Comparison of ENCODE assay signal across 18 cellular contexts in the genomic region with DNA sequence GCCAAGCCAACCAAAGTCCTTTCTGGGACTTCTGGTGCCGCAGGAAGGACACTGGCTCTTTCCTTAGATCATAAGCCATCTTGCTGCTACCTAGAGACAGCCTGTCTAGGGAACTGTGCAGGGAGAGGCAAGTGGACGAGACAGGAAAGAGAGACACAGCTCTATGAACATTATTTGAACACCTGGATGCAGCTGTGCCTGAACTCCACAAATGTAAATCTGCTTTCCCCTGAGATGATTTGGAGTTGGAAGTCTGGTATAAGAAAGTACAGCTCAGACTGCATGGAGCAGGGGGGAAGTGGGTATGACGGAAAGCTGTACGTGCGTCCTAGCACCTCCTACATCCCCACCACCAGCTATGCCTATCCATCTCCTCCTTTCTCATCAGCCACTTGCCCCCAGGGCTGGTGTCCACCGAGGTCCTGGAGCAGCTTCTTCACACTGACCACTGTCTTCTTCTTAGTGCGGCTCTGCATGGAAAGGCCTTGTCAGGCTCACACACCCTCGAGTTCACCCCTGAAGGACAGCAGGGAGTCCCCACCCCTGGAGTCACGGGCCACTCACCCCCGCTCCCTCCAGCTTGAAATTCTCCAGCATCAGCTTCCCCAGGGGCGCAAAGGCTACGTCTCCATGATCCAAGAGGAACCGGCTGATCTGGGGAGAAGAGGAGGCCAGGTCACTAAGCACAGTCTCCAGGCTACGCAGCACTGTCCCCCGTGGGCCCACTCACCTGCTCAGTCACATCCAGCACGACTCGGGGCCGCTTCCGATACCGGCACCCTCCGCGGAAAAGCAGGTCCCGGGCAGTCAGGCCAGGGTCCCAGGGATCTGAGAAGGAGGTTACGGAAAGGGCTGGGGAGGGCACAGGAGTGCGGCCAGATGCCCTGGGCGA. TPM values are rescaled to one million over a fixed set of nuclear protein-coding genes. Genes with fewer than 3 reads are reported as not detected.
A peak's percentile ranks its signal among the peaks of the same experiment; 100 is the strongest.
DNase-seq lines count a peak whose midpoint lies in the region; ATAC-seq, FAIRE-seq and TF ChIP-seq lines count a peak whose summit lies in the region.
"Had no signal": no experiment of that assay in that cellular context is flagged by ENCODE, and none has a peak within 500 bp of the region (broad histone marks: within the 10 kb centered on the region; RNA-seq: fewer than 3 reads in every experiment).

No MANE protein-coding gene starts in this region.

- CTCF ChIA-PET in HepG2 (lab: Yijun Ruan, JAX; ENCODE audit: low intra/inter-chr PET ratio, low total read pairs) = no interaction called here

- TF ChIP-seq RAD21 in HepG2 (CRISPR knock-in tag; IDR thresholded peaks at IDR 0.05) = no peak

- FAIRE-seq in HepG2 (lab: Jason Lieb, UNC) (no peak), bronchial epithelial cell (lab: Jason Lieb, UNC) (peak; percentile 7)
- FAIRE-seq: RCC 7860 had no signal

- POLR2A ChIA-PET in HepG2 (lab: Yijun Ruan, JAX) = no interaction called here

- H3K9me3 ChIP-seq in HepG2 (ENCODE audit: low read length) (no peaks in the 10 kb centered on the region), right lobe of liver (no peaks in the 10 kb centered on the region), hepatocyte (ENCODE audit: low read depth) (no peaks in the 10 kb centered on the region)

- no peak overlapping the region for H3K9ac ChIP-seq in HepG2 (ENCODE audit: insufficient read depth, low read depth, low read length)

- H3K27ac ChIP-seq in HepG2 (ENCODE audit: extremely low read length, insufficient read depth, low read length) (no peak overlapping the region), right lobe of liver (no peak overlapping the region), hepatocyte (no peak overlapping the region)
- H3K27ac ChIP-seq: C4-2B had no signal

- H3K79me2 ChIP-seq in HepG2 (ENCODE audit: insufficient read depth, low read length) = peaks cover 25% of the 10 kb centered on the region
- H3K79me2 ChIP-seq in hepatocyte = peaks cover 27% of the 10 kb centered on the region

- in situ Hi-C loops in HepG2 (cut with HindIII; ENCODE audit: extremely low pct_ligation_motif_present, low pct_unique_long_range_greater_than_20kb) = loop anchor here (25.0 kb wide), 1 partner anchor 221 kb away; a partner anchor contains a TSS

- 97% methylated on average over 26 of the region's 26 CpGs for WGBS in HepG2 (ENCODE audit: low lambda C conversion rate)
- 91% methylated on average over 7 of the region's 26 CpGs for WGBS in right lobe of liver (ENCODE audit: insufficient coverage, low coverage, low lambda C conversion rate, missing lambda C conversion rate)
- 98% methylated on average over 25 of the region's 26 CpGs for WGBS in hepatocyte (ENCODE audit: low lambda C conversion rate, missing lambda C conversion rate)

- TF ChIP-seq CTCF in HepG2 (CRISPR knock-in tag; IDR thresholded peaks at IDR 0.05) = no peak
- TF ChIP-seq CTCF in right lobe of liver (IDR thresholded peaks at IDR 0.05) = no peak
- TF ChIP-seq CTCF in bronchial epithelial cell (IDR thresholded peaks at IDR 0.05; ENCODE audit: insufficient read depth, low read length, severe bottlenecking) = no peak
- TF ChIP-seq CTCF in hepatocyte (IDR thresholded peaks at IDR 0.05; ENCODE audit: poor library complexity) = no peak

- H3K4me1 ChIP-seq in HepG2 (ENCODE audit: insufficient read depth, low read length) = peaks cover 14% of the 10 kb centered on the region
- peaks cover 0 to 8% (median 2%) of the 10 kb centered on the region in 4 donors for H3K4me1 ChIP-seq in right lobe of liver
- H3K4me1 ChIP-seq in hepatocyte (ENCODE audit: insufficient read depth) = peaks cover 3% of the 10 kb centered on the region

- H2AFZ ChIP-seq in HepG2 (ENCODE audit: low read length) (no peak overlapping the region), hepatocyte (no peak overlapping the region)

- no peaks in the 10 kb centered on the region for H3K9me2 ChIP-seq in hepatocyte (replicated peaks; ENCODE audit: insufficient read depth)

- BruUV-seq in HepG2 (replicated peaks; lab: Mats Ljungman, UMichigan) = no TSS peak

- H3K4me2 ChIP-seq in HepG2 (ENCODE audit: low read depth, low read length) (no peak overlapping the region), hepatocyte (no peak overlapping the region)

- intact Hi-C loops in HepG2 (cut with micrococcal nuclease; ENCODE audit: unreplicated experiment) = no loop called here
- intact Hi-C loops in right lobe of liver (cut with DNase I) = loop anchor here (10.0 kb wide), 1 partner anchor 98 kb away; no protein-coding TSS in a partner anchor
- intact Hi-C loops in posterior vena cava (cut with DNase I) = loop anchor here in 1 of 2 donors (5.0 to 10.0 kb wide), 2 partner anchors 58 to 211 kb away; no protein-coding TSS in a partner anchor

- H4K20me1 ChIP-seq in HepG2 (ENCODE audit: insufficient read depth, low read length) = no peaks in the 10 kb centered on the region
- H4K20me1 ChIP-seq in hepatocyte (ENCODE audit: insufficient read depth, poor library complexity, severe bottlenecking) = no peaks in the 10 kb centered on the region

- no peak overlapping the region for H3K4me3 ChIP-seq in HepG2 (replicated peaks in 1 of 3; ENCODE audit: insufficient read depth in 1 of 3, low read depth in 2 of 3, low read length in 3 of 3)
- H3K4me3 ChIP-seq in right lobe of liver = no peak overlapping the region
- H3K4me3 ChIP-seq in bronchial epithelial cell (ENCODE audit: low read depth, low read length) = no peak overlapping the region
- H3K4me3 ChIP-seq in hepatocyte = no peak overlapping the region

- no peak for TF ChIP-seq POLR2A in HepG2 (IDR thresholded peaks at IDR 0.05; ENCODE audit: insufficient read depth in 1 of 2, low read depth in 2 of 2, low read length in 2 of 2)
- no peak for TF ChIP-seq POLR2A in right lobe of liver (IDR thresholded peaks at IDR 0.05)

- TF ChIP-seq EP300 in HepG2 (IDR thresholded peaks at IDR 0.05; ENCODE audit: low read depth in 2 of 2, low read length in 2 of 2) = no peak
- no peak for TF ChIP-seq EP300 in HepG2 (CRISPR knock-in tag; IDR thresholded peaks at IDR 0.05; ENCODE audit: borderline replicate concordance)

- H3K27me3 ChIP-seq in HepG2 (ENCODE audit: control insufficient read depth in 1 of 2, insufficient read depth in 2 of 2, low read length in 2 of 2) (no peaks in the 10 kb centered on the region), right lobe of liver (no peaks in the 10 kb centered on the region), bronchial epithelial cell (ENCODE audit: control insufficient read depth, insufficient read depth, low read length) (no peaks in the 10 kb centered on the region), hepatocyte (no peaks in the 10 kb centered on the region)

- ATAC-seq in HepG2 (no peak), right lobe of liver (no peak)

- H3K36me3 ChIP-seq in HepG2 (replicated peaks in 1 of 2; ENCODE audit: control insufficient read depth in 1 of 2, insufficient read depth in 2 of 2, low read length in 2 of 2) (peaks cover 25 to 56% of the 10 kb centered on the region in 2 experiments; a peak in 4 of 5 replicates), right lobe of liver (peaks cover 0 to 35% (median 5%) of the 10 kb centered on the region in 4 donors), bronchial epithelial cell (ENCODE audit: control insufficient read depth, insufficient read depth, low read length) (peaks cover 23% of the 10 kb centered on the region), hepatocyte (replicated peaks; ENCODE audit: insufficient read depth, low read depth) (no peaks in the 10 kb centered on the region)

- DNase-seq in HepG2 (ENCODE audit: low spot score) = no peak
- DNase-seq in right lobe of liver = no peak
- DNase-seq in bronchial epithelial cell (ENCODE audit: low read depth) = no peak
- peak; percentile 66 for DNase-seq in posterior vena cava (ENCODE audit: low spot score)
- no peak for DNase-seq in hepatocyte (ENCODE audit: low spot score)
- DNase-seq in NCI-H446 (lab: John Stamatoyannopoulos, UW) = no peak
- DNase-seq in superior temporal gyrus (ENCODE audit: extremely low spot score) = no peak
- DNase-seq: EL, HFFc6, NCI-H187, NCI-H345, NCI-H69, SIG-M5 had no signal

RNA-seq across cellular contexts. Expression of a gene that starts 3.9 kb away (rescaled TPM):
- total RNA-seq in HepG2 (2016; rRNA removed; fragmentation: Illumina TruSeq; extraction: Trizol) (8.3 and 15.6 TPM in 2 replicates), right lobe of liver (10 to 100 TPM; 11.0 to 28.3 (median 19.3) TPM), bronchial epithelial cell (7.3 and 7.9 TPM in 2 replicates), posterior vena cava (10 to 100 TPM; 32.3 to 35.9 TPM), hepatocyte (30.2 and 32.8 TPM in 2 replicates)
- total RNA-seq in HepG2 (2016; cell fraction: cytosol; rRNA removed; fragmentation: Illumina TruSeq; extraction: Trizol; ENCODE audit: low read depth) = 9.0 and 11.9 TPM in 2 replicates
- 5.7 and 17.7 TPM in 2 replicates for total RNA-seq in HepG2 (2016; cell fraction: insoluble cytoplasmic fraction; rRNA removed; fragmentation: Illumina TruSeq; extraction: Trizol)
- total RNA-seq in HepG2 (2016; cell fraction: membrane; rRNA removed; fragmentation: Illumina TruSeq; extraction: Trizol) = 9.2 and 10.3 TPM in 2 replicates
- 33.5 and 39.8 TPM in 2 replicates for total RNA-seq in HepG2 (2016; cell fraction: nucleus; rRNA removed; fragmentation: Illumina TruSeq; extraction: Trizol)
- polyA plus RNA-seq in HepG2 (2011; rRNA removed) (20.8 and 25.2 TPM in 2 replicates), hepatocyte (39.2 and 58.0 TPM in 2 replicates)
- 6.5 and 8.8 TPM in 2 replicates for polyA plus RNA-seq in HepG2 (2011; cell fraction: cytosol; rRNA removed)
- polyA plus RNA-seq in HepG2 (2011; cell fraction: nucleus; rRNA removed) = 318 and 424 TPM in 2 replicates
- 24.5 and 34.3 TPM in 2 replicates for polyA plus RNA-seq in HepG2 (2012)
- polyA plus RNA-seq in HepG2 (2016; cell fraction: cytosol; fragmentation: Illumina TruSeq; extraction: Trizol; ENCODE audit: low read depth) = 1.1 and 1.7 TPM in 2 replicates
- polyA plus RNA-seq in HepG2 (2016; cell fraction: insoluble cytoplasmic fraction; fragmentation: Illumina TruSeq; extraction: Trizol; ENCODE audit: low read depth) = 9.1 and 13.0 TPM in 2 replicates
- 1.9 and 2.6 TPM in 2 replicates for polyA plus RNA-seq in HepG2 (2016; cell fraction: membrane; fragmentation: Illumina TruSeq; extraction: Trizol; ENCODE audit: low read depth)
- polyA plus RNA-seq in HepG2 (2016; cell fraction: nucleus; fragmentation: Illumina TruSeq; extraction: Trizol; ENCODE audit: insufficient read depth, low read depth) = 119 and 132 TPM in 2 replicates
- polyA minus RNA-seq in HepG2 (2011; rRNA and poly(A)+ RNA removed; ENCODE audit: low replicate concordance) = 40.8 and 57.1 TPM in 2 replicates
- polyA minus RNA-seq in HepG2 (2011; cell fraction: cytosol; rRNA and poly(A)+ RNA removed) = 4.0 and 5.1 TPM in 2 replicates
- polyA minus RNA-seq in HepG2 (2011; cell fraction: nucleus; rRNA and poly(A)+ RNA removed) = 62.5 and 75.1 TPM in 2 replicates

RNA-seq across cellular contexts. Expression of a gene that starts 8.0 kb away (rescaled TPM):
- total RNA-seq in HepG2 (2016; rRNA removed; fragmentation: Illumina TruSeq; extraction: Trizol) = not detected in 2 replicates
- not detected in 2 replicates for total RNA-seq in HepG2 (2016; cell fraction: cytosol; rRNA removed; fragmentation: Illumina TruSeq; extraction: Trizol; ENCODE audit: low read depth)
- not detected in 2 replicates for total RNA-seq in HepG2 (2016; cell fraction: insoluble cytoplasmic fraction; rRNA removed; fragmentation: Illumina TruSeq; extraction: Trizol)
- total RNA-seq in HepG2 (2016; cell fraction: membrane; rRNA removed; fragmentation: Illumina TruSeq; extraction: Trizol) = not detected in 2 replicates
- not detected in 2 replicates for total RNA-seq in HepG2 (2016; cell fraction: nucleus; rRNA removed; fragmentation: Illumina TruSeq; extraction: Trizol)
- polyA plus RNA-seq in HepG2 (2011; rRNA removed) = not detected in 2 replicates
- polyA plus RNA-seq in HepG2 (2011; cell fraction: cytosol; rRNA removed) = 0.03 TPM in 1 of 2 replicates, not detected in the other
- not detected in 2 replicates for polyA plus RNA-seq in HepG2 (2011; cell fraction: nucleus; rRNA removed)
- not detected in 2 replicates for polyA plus RNA-seq in HepG2 (2012)
- polyA plus RNA-seq in HepG2 (2016; cell fraction: cytosol; fragmentation: Illumina TruSeq; extraction: Trizol; ENCODE audit: low read depth) = not detected in 2 replicates
- polyA plus RNA-seq in HepG2 (2016; cell fraction: insoluble cytoplasmic fraction; fragmentation: Illumina TruSeq; extraction: Trizol; ENCODE audit: low read depth) = not detected in 2 replicates
- polyA plus RNA-seq in HepG2 (2016; cell fraction: membrane; fragmentation: Illumina TruSeq; extraction: Trizol; ENCODE audit: low read depth) = not detected in 2 replicates
- not detected in 2 replicates for polyA plus RNA-seq in HepG2 (2016; cell fraction: nucleus; fragmentation: Illumina TruSeq; extraction: Trizol; ENCODE audit: insufficient read depth, low read depth)
- polyA minus RNA-seq in HepG2 (2011; rRNA and poly(A)+ RNA removed; ENCODE audit: low replicate concordance) = not detected in 2 replicates
- not detected in 2 replicates for polyA minus RNA-seq in HepG2 (2011; cell fraction: cytosol; rRNA and poly(A)+ RNA removed)
- not detected in 2 replicates for polyA minus RNA-seq in HepG2 (2011; cell fraction: nucleus; rRNA and poly(A)+ RNA removed)
- 1 to 10 TPM in 1 of 6 experiments, under 1 TPM in 1, not detected in 4; 0.87 to 1.0 TPM for total RNA-seq in right lobe of liver
- not detected in 2 replicates for total RNA-seq in bronchial epithelial cell
- total RNA-seq in posterior vena cava = not detected
- not detected in 2 replicates for total RNA-seq in hepatocyte
- polyA plus RNA-seq in hepatocyte = 0.30 TPM in 1 of 2 replicates, not detected in the other
- total RNA-seq: A673, H4, HFFc6, LHCN-M2 had no signal

RNA-seq across cellular contexts. Expression of a gene that starts 37.8 kb away (rescaled TPM):
- total RNA-seq in HepG2 (2016; rRNA removed; fragmentation: Illumina TruSeq; extraction: Trizol) (0.04 TPM in 1 of 2 replicates, not detected in the other), right lobe of liver (1 to 10 TPM in 3 of 6 experiments, under 1 TPM in 1, not detected in 2; 0.37 to 5.6 (median 2.1) TPM), bronchial epithelial cell (not detected in 2 replicates), posterior vena cava (not detected), hepatocyte (0.13 and 0.16 TPM in 2 replicates)
- not detected in 2 replicates for total RNA-seq in HepG2 (2016; cell fraction: cytosol; rRNA removed; fragmentation: Illumina TruSeq; extraction: Trizol; ENCODE audit: low read depth)
- 0.09 TPM in 1 of 2 replicates, not detected in the other for total RNA-seq in HepG2 (2016; cell fraction: insoluble cytoplasmic fraction; rRNA removed; fragmentation: Illumina TruSeq; extraction: Trizol)
- total RNA-seq in HepG2 (2016; cell fraction: membrane; rRNA removed; fragmentation: Illumina TruSeq; extraction: Trizol) = 0.21 and 0.28 TPM in 2 replicates
- 0.22 and 0.25 TPM in 2 replicates for total RNA-seq in HepG2 (2016; cell fraction: nucleus; rRNA removed; fragmentation: Illumina TruSeq; extraction: Trizol)
- polyA plus RNA-seq in HepG2 (2011; rRNA removed) (0.07 TPM in 1 of 2 replicates, not detected in the other), hepatocyte (0.12 and 0.31 TPM in 2 replicates)
- not detected in 2 replicates for polyA plus RNA-seq in HepG2 (2011; cell fraction: cytosol; rRNA removed)
- polyA plus RNA-seq in HepG2 (2011; cell fraction: nucleus; rRNA removed) = 0.10 and 0.48 TPM in 2 replicates
- polyA plus RNA-seq in HepG2 (2012) = 0.09 TPM in 1 of 2 replicates, not detected in the other
- not detected in 2 replicates for polyA plus RNA-seq in HepG2 (2016; cell fraction: cytosol; fragmentation: Illumina TruSeq; extraction: Trizol; ENCODE audit: low read depth)
- polyA plus RNA-seq in HepG2 (2016; cell fraction: insoluble cytoplasmic fraction; fragmentation: Illumina TruSeq; extraction: Trizol; ENCODE audit: low read depth) = not detected in 2 replicates
- polyA plus RNA-seq in HepG2 (2016; cell fraction: membrane; fragmentation: Illumina TruSeq; extraction: Trizol; ENCODE audit: low read depth) = not detected in 2 replicates
- 0.35 and 0.44 TPM in 2 replicates for polyA plus RNA-seq in HepG2 (2016; cell fraction: nucleus; fragmentation: Illumina TruSeq; extraction: Trizol; ENCODE audit: insufficient read depth, low read depth)
- polyA minus RNA-seq in HepG2 (2011; rRNA and poly(A)+ RNA removed; ENCODE audit: low replicate concordance) = 0.37 TPM in 1 of 2 replicates, not detected in the other
- polyA minus RNA-seq in HepG2 (2011; cell fraction: cytosol; rRNA and poly(A)+ RNA removed) = not detected in 2 replicates
- polyA minus RNA-seq in HepG2 (2011; cell fraction: nucleus; rRNA and poly(A)+ RNA removed) = 0.37 TPM in 1 of 2 replicates, not detected in the other
- total RNA-seq: A673, HFFc6, LHCN-M2 had no signal

RNA-seq across cellular contexts. Expression of a gene that starts 37.9 kb away (rescaled TPM):
- total RNA-seq in HepG2 (2016; rRNA removed; fragmentation: Illumina TruSeq; extraction: Trizol) (41.0 and 49.7 TPM in 2 replicates), right lobe of liver (1 to 10 TPM; 4.3 to 8.1 (median 6.2) TPM), bronchial epithelial cell (25.9 and 36.3 TPM in 2 replicates), posterior vena cava (10 to 100 TPM; 10.1 to 21.2 TPM), hepatocyte (24.9 and 26.7 TPM in 2 replicates)
- 7.8 and 9.0 TPM in 2 replicates for total RNA-seq in HepG2 (2016; cell fraction: cytosol; rRNA removed; fragmentation: Illumina TruSeq; extraction: Trizol; ENCODE audit: low read depth)
- 44.0 and 52.4 TPM in 2 replicates for total RNA-seq in HepG2 (2016; cell fraction: insoluble cytoplasmic fraction; rRNA removed; fragmentation: Illumina TruSeq; extraction: Trizol)
- total RNA-seq in HepG2 (2016; cell fraction: membrane; rRNA removed; fragmentation: Illumina TruSeq; extraction: Trizol) = 24.0 and 24.1 TPM in 2 replicates
- 44.3 and 51.5 TPM in 2 replicates for total RNA-seq in HepG2 (2016; cell fraction: nucleus; rRNA removed; fragmentation: Illumina TruSeq; extraction: Trizol)
- polyA plus RNA-seq in HepG2 (2011; rRNA removed) (38.5 and 49.2 TPM in 2 replicates), hepatocyte (14.3 and 20.1 TPM in 2 replicates)
- polyA plus RNA-seq in HepG2 (2011; cell fraction: cytosol; rRNA removed) = 16.7 and 25.9 TPM in 2 replicates
- 63.7 and 74.4 TPM in 2 replicates for polyA plus RNA-seq in HepG2 (2011; cell fraction: nucleus; rRNA removed)
- 37.4 and 44.3 TPM in 2 replicates for polyA plus RNA-seq in HepG2 (2012)
- 4.0 and 5.2 TPM in 2 replicates for polyA plus RNA-seq in HepG2 (2016; cell fraction: cytosol; fragmentation: Illumina TruSeq; extraction: Trizol; ENCODE audit: low read depth)
- 31.8 and 35.8 TPM in 2 replicates for polyA plus RNA-seq in HepG2 (2016; cell fraction: insoluble cytoplasmic fraction; fragmentation: Illumina TruSeq; extraction: Trizol; ENCODE audit: low read depth)
- polyA plus RNA-seq in HepG2 (2016; cell fraction: membrane; fragmentation: Illumina TruSeq; extraction: Trizol; ENCODE audit: low read depth) = 9.4 and 9.5 TPM in 2 replicates
- polyA plus RNA-seq in HepG2 (2016; cell fraction: nucleus; fragmentation: Illumina TruSeq; extraction: Trizol; ENCODE audit: insufficient read depth, low read depth) = 82.3 and 86.1 TPM in 2 replicates
- 16.9 and 31.3 TPM in 2 replicates for polyA minus RNA-seq in HepG2 (2011; rRNA and poly(A)+ RNA removed; ENCODE audit: low replicate concordance)
- 17.4 and 22.4 TPM in 2 replicates for polyA minus RNA-seq in HepG2 (2011; cell fraction: cytosol; rRNA and poly(A)+ RNA removed)
- 37.8 and 49.3 TPM in 2 replicates for polyA minus RNA-seq in HepG2 (2011; cell fraction: nucleus; rRNA and poly(A)+ RNA removed)

RNA-seq across cellular contexts. Expression of a gene that starts 56.9 kb away (rescaled TPM):
- total RNA-seq in HepG2 (2016; rRNA removed; fragmentation: Illumina TruSeq; extraction: Trizol) = not detected in 2 replicates
- not detected in 2 replicates for total RNA-seq in HepG2 (2016; cell fraction: cytosol; rRNA removed; fragmentation: Illumina TruSeq; extraction: Trizol; ENCODE audit: low read depth)
- not detected in 2 replicates for total RNA-seq in HepG2 (2016; cell fraction: insoluble cytoplasmic fraction; rRNA removed; fragmentation: Illumina TruSeq; extraction: Trizol)
- not detected in 2 replicates for total RNA-seq in HepG2 (2016; cell fraction: membrane; rRNA removed; fragmentation: Illumina TruSeq; extraction: Trizol)
- total RNA-seq in HepG2 (2016; cell fraction: nucleus; rRNA removed; fragmentation: Illumina TruSeq; extraction: Trizol) = not detected in 2 replicates
- polyA plus RNA-seq in HepG2 (2011; rRNA removed) = not detected in 2 replicates
- not detected in 2 replicates for polyA plus RNA-seq in HepG2 (2011; cell fraction: cytosol; rRNA removed)
- not detected in 2 replicates for polyA plus RNA-seq in HepG2 (2011; cell fraction: nucleus; rRNA removed)
- not detected in 2 replicates for polyA plus RNA-seq in HepG2 (2012)
- polyA plus RNA-seq in HepG2 (2016; cell fraction: cytosol; fragmentation: Illumina TruSeq; extraction: Trizol; ENCODE audit: low read depth) = not detected in 2 replicates
- not detected in 2 replicates for polyA plus RNA-seq in HepG2 (2016; cell fraction: insoluble cytoplasmic fraction; fragmentation: Illumina TruSeq; extraction: Trizol; ENCODE audit: low read depth)
- polyA plus RNA-seq in HepG2 (2016; cell fraction: membrane; fragmentation: Illumina TruSeq; extraction: Trizol; ENCODE audit: low read depth) = not detected in 2 replicates
- polyA plus RNA-seq in HepG2 (2016; cell fraction: nucleus; fragmentation: Illumina TruSeq; extraction: Trizol; ENCODE audit: insufficient read depth, low read depth) = not detected in 2 replicates
- 0.02 TPM in 1 of 2 replicates, not detected in the other for polyA minus RNA-seq in HepG2 (2011; rRNA and poly(A)+ RNA removed; ENCODE audit: low replicate concordance)
- not detected in 2 replicates for polyA minus RNA-seq in HepG2 (2011; cell fraction: cytosol; rRNA and poly(A)+ RNA removed)
- polyA minus RNA-seq in HepG2 (2011; cell fraction: nucleus; rRNA and poly(A)+ RNA removed) = not detected in 2 replicates
- not detected for total RNA-seq in right lobe of liver
- total RNA-seq in bronchial epithelial cell = not detected in 2 replicates
- not detected for total RNA-seq in posterior vena cava
- total RNA-seq in hepatocyte = not detected in 2 replicates
- polyA plus RNA-seq in hepatocyte = not detected in 2 replicates
- total RNA-seq: A673, H4, HFFc6 had no signal
